ENCODE assay signal across 17 cellular contexts in the genomic region with DNA sequence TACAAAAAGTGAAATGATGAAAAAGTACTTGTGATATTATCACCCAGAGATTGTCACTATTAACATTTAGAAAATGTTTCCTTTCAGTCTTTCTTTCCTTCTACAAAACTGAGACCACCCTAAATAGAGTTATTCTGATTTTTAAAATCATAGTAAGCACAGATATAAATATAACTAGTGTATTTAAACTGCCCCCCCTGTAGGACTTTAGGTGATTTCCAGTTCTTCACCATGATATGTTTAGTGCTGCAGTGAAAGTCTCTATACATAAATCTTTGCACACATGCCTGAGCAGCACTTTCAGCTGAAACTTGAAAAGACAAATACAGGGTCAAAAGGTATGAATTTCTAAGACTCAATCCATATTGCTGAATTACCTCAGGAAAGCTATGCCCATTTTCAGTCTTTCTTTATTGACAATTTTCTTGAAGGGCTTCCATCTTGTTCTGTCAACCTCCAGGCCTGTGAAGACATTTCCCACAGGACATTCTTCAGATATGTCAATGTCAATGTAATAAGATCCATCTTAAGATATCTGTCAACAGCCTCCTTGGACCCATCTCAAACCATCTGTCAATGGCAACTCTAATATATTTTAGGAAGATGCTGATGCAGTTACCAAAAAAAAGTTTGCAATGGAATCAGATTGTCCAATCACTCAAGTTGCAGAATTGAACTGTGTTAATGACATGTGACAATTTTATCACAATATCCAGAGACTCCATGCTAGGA. TPM values are rescaled to one million over a fixed set of nuclear protein-coding genes. Genes with fewer than 3 reads are reported as not detected.
"Had no signal": no experiment of that assay in that cellular context is flagged by ENCODE, and none has a peak within 500 bp of the region (broad histone marks: within the 10 kb centered on the region; RNA-seq: fewer than 3 reads in every experiment).

No MANE protein-coding gene starts in this region.

- H3K9me3 Mint-ChIP-seq: memory B cell had no signal

- H3K36me3 ChIP-seq: ovary, right lobe of liver, stomach, vagina had no signal

- ATAC-seq: activated CD4-positive, alpha-beta T cell treated with anti-CD3 and anti-CD28 coated beads for 36 hours; mucosa of descending colon; naive thymus-derived CD4-positive, alpha-beta T cell; right lobe of liver had no signal

- H3K4me3 ChIP-seq: mucosa of descending colon, ovary, right lobe of liver, smooth muscle cell, stomach, vagina had no signal

- H3K4me3 Mint-ChIP-seq: activated CD4-positive, alpha-beta T cell treated with anti-CD3 and anti-CD28 coated beads for 36 hours; activated naive CD8-positive, alpha-beta T cell; memory B cell; naive thymus-derived CD4-positive, alpha-beta T cell had no signal

- H3K4me1 Mint-ChIP-seq: activated CD4-positive, alpha-beta T cell treated with anti-CD3 and anti-CD28 coated beads for 36 hours; memory B cell; naive thymus-derived CD4-positive, alpha-beta T cell had no signal

- H3K36me3 Mint-ChIP-seq: activated naive CD8-positive, alpha-beta T cell; memory B cell; naive thymus-derived CD4-positive, alpha-beta T cell had no signal

- H3K27ac Mint-ChIP-seq: activated CD4-positive, alpha-beta T cell treated with anti-CD3 and anti-CD28 coated beads for 36 hours; activated naive CD8-positive, alpha-beta T cell; memory B cell; naive thymus-derived CD4-positive, alpha-beta T cell had no signal

- H3K27me3 ChIP-seq: ovary, right lobe of liver, stomach, vagina had no signal

- DNase-seq: activated CD4-positive, alpha-beta T cell treated with anti-CD3 and anti-CD28 coated beads for 36 hours; activated CD4-positive, alpha-beta T cell treated with anti-CD3 and anti-CD28 coated beads, Interleukin-2, amount 50 U/mL, for 48 hours; activated gamma-delta T cell treated with Interleukin-2 at 50 U/mL for 16 hours; amniotic stem cell; dermis blood vessel endothelial cell; effector memory CD4-positive, alpha-beta T cell; mucosa of descending colon; naive thymus-derived CD4-positive, alpha-beta T cell; ovary; right lobe of liver; stimulated activated CD4-positive, alpha-beta T cell treated with anti-CD3 and anti-CD28 coated beads, Interleukin-4, amount 100 ng/mL, for 1 hour; stomach; trophoblast cell had no signal

RNA-seq across cellular contexts. Expression of a gene that starts 30.8 kb away (rescaled TPM):
- polyA plus RNA-seq: naive thymus-derived CD4-positive, alpha-beta T cell had no signal
